In the genomic region with DNA sequence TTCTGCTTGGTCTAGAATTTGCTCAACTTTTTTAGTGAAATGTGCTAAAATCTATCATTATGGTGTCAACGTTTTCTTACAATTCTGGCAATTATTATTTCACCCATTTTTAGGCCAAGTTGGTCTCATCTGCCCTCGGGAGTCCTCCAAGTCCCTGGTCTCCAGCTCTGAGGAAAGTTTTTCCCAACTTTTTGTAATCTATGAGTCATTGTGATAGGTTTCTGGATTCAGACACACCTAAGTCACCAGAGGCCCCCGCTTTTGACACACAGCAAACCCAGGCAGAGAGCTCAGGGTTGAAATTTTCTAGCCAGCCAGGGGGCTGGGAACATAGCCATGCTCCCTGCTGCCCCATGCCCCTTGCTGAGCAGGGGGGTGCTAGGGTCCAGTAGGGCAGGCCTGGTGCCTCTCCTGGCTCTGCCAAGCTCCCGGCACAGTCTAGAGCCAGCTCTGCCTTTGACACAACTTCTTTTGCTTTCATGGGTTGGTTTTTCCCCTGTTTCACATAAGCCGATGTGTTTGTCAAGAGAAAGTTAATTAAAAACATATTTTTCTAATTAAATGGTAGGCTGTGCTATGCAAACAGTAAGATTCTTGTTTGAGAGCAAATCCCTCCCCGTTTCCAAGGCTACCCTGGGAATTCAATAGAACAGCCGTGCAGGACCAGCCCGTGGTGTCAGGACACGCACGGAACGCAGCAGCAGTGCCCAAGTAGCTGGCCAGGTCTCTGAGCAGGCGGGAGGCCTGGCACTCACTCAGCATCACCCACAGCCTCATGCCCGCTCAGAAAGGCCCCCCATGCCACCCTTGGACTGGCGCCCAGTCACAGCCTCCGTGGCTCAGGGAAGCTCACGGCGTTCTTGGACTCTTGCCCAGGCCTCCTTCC, we compare ENCODE assay signal across 12 cellular contexts. TPM values are rescaled to one million over a fixed set of nuclear protein-coding genes. Genes with fewer than 3 reads are reported as not detected.
A peak's percentile ranks its signal among the peaks of the same experiment; 100 is the strongest.
DNase-seq lines count a peak whose midpoint lies in the region; ATAC-seq and TF ChIP-seq lines count a peak whose summit lies in the region.
"Had no signal": no experiment of that assay in that cellular context is flagged by ENCODE, and none has a peak within 500 bp of the region (broad histone marks: within the 10 kb centered on the region; RNA-seq: fewer than 3 reads in every experiment).

No MANE protein-coding gene starts in this region.

- TF ChIP-seq EP300 in gastroesophageal sphincter (IDR thresholded peaks at IDR 0.05): no peak
- no peak for TF ChIP-seq EP300 in esophagus muscularis mucosa (IDR thresholded peaks at IDR 0.05)

- TF ChIP-seq CTCF in gastroesophageal sphincter (IDR thresholded peaks at IDR 0.05) (no peak), esophagus muscularis mucosa (IDR thresholded peaks at IDR 0.05) (no peak)

- H3K4me1 Mint-ChIP-seq in naive thymus-derived CD4-positive, alpha-beta T cell: peaks cover 6 to 25% (median 8%) of the 10 kb centered on the region in 7 donors
- H3K4me1 Mint-ChIP-seq: GM23338 had no signal

- H3K36me3 ChIP-seq in SK-N-MC (ENCODE audit: insufficient read depth, low read length) (no peaks in the 10 kb centered on the region), gastroesophageal sphincter (no peaks in the 10 kb centered on the region), esophagus muscularis mucosa (no peaks in the 10 kb centered on the region)
- no peaks in the 10 kb centered on the region for H3K36me3 ChIP-seq in naive thymus-derived CD4-positive, alpha-beta T cell (ENCODE audit: control insufficient read depth in 2 of 3, insufficient read depth in 3 of 3, low read length in 3 of 3)
- H3K36me3 ChIP-seq: neutrophil had no signal

- H3K36me3 Mint-ChIP-seq in naive thymus-derived CD4-positive, alpha-beta T cell: peaks cover 0 to 5% (median 0%) of the 10 kb centered on the region in 5 donors

- peaks cover 0 to 7% (median 0%) of the 10 kb centered on the region in 11 donors for H3K9me3 Mint-ChIP-seq in naive thymus-derived CD4-positive, alpha-beta T cell
- H3K9me3 Mint-ChIP-seq: activated T-helper 17 cell treated with anti-CD3 and anti-CD28 coated beads, Interleukin-2, amount 50 U/mL, for 72 hours; dendritic cell treated with granulocyte-macrophage colony-stimulating factor and Interleukin-4, amounts not matched to agents 40 ng/mL and 50 ng/mL, for 4 days; GM23338 had no signal

- H3K27me3 Mint-ChIP-seq in naive thymus-derived CD4-positive, alpha-beta T cell: peaks cover 0 to 18% (median 12%) of the 10 kb centered on the region in 5 donors

- H3K27ac ChIP-seq in SK-N-MC: peak overlapping the region; percentile 96
- H3K27ac ChIP-seq in gastroesophageal sphincter: peak overlapping the region in 1 of 4 donors; percentile 19
- H3K27ac ChIP-seq in esophagus muscularis mucosa (replicated peaks in 1 of 4): no peak overlapping the region
- no peak overlapping the region for H3K27ac ChIP-seq in naive thymus-derived CD4-positive, alpha-beta T cell (ENCODE audit: low read depth, low read length)
- H3K27ac ChIP-seq: neutrophil had no signal

- POLR2A ChIA-PET in naive thymus-derived CD4-positive, alpha-beta T cell (lab: Charles Lee): no interaction called here

- no peaks in the 10 kb centered on the region for H3K9me3 ChIP-seq in SK-N-MC (ENCODE audit: low read depth, low read length)
- peaks cover 0 to 9% (median 0%) of the 10 kb centered on the region in 3 donors for H3K9me3 ChIP-seq in gastroesophageal sphincter
- H3K9me3 ChIP-seq in esophagus muscularis mucosa: peaks cover 0 to 8% (median 2%) of the 10 kb centered on the region in 4 donors
- H3K9me3 ChIP-seq in naive thymus-derived CD4-positive, alpha-beta T cell (ENCODE audit: control insufficient read depth in 2 of 3, low read length in 3 of 3): no peaks in the 10 kb centered on the region
- H3K9me3 ChIP-seq: neutrophil had no signal

- WGBS in gastroesophageal sphincter (ENCODE audit: low coverage in 1 of 2), 2 donors: 23 to 35% methylated on average over 5 to 6 of the region's 17 CpGs
- WGBS in esophagus muscularis mucosa: 62% methylated on average over 12 of the region's 17 CpGs

- TF ChIP-seq POLR2A in gastroesophageal sphincter (IDR thresholded peaks at IDR 0.05) (no peak), esophagus muscularis mucosa (IDR thresholded peaks at IDR 0.05; ENCODE audit: low read depth) (no peak)

- intact Hi-C loops in esophagus muscularis mucosa (cut with DNase I): no loop called here
- intact Hi-C loops in naive thymus-derived CD4-positive, alpha-beta T cell (cut with micrococcal nuclease): no loop called here

- no peak overlapping the region for H3K27ac Mint-ChIP-seq in naive thymus-derived CD4-positive, alpha-beta T cell
- H3K27ac Mint-ChIP-seq: activated T-helper 17 cell treated with anti-CD3 and anti-CD28 coated beads, Interleukin-2, amount 50 U/mL, for 72 hours; dendritic cell treated with granulocyte-macrophage colony-stimulating factor and Interleukin-4, amounts not matched to agents 40 ng/mL and 50 ng/mL, for 4 days; GM23338 had no signal

- peaks cover 0 to 13% (median 0%) of the 10 kb centered on the region in 3 donors for H3K4me1 ChIP-seq in gastroesophageal sphincter
- no peaks in the 10 kb centered on the region for H3K4me1 ChIP-seq in esophagus muscularis mucosa
- H3K4me1 ChIP-seq in naive thymus-derived CD4-positive, alpha-beta T cell (ENCODE audit: control insufficient read depth in 2 of 2, insufficient read depth in 2 of 2, low read length in 2 of 2): no peaks in the 10 kb centered on the region

- peak overlapping the region; percentile 73 for H3K4me3 ChIP-seq in SK-N-MC
- no peak overlapping the region for H3K4me3 ChIP-seq in gastroesophageal sphincter
- H3K4me3 ChIP-seq in esophagus muscularis mucosa: no peak overlapping the region
- no peak overlapping the region for H3K4me3 ChIP-seq in naive thymus-derived CD4-positive, alpha-beta T cell (ENCODE audit: low read length)
- H3K4me3 ChIP-seq: GM23338 had no signal

- H3K27me3 ChIP-seq in gastroesophageal sphincter (peaks cover 49% of the 10 kb centered on the region), esophagus muscularis mucosa (peaks cover 0 to 38% (median 5%) of the 10 kb centered on the region in 4 donors)
- peaks cover 0 to 3% of the 10 kb centered on the region in 2 donors for H3K27me3 ChIP-seq in naive thymus-derived CD4-positive, alpha-beta T cell (ENCODE audit: control insufficient read depth in 2 of 2, insufficient read depth in 2 of 2, low read length in 2 of 2)

- peak overlapping the region; percentile 61 for H3K9ac ChIP-seq in SK-N-MC (ENCODE audit: insufficient read length)

- peak; percentile 46 for ATAC-seq in gastroesophageal sphincter
- ATAC-seq in naive thymus-derived CD4-positive, alpha-beta T cell: no peak
- ATAC-seq: activated T-helper 17 cell treated with anti-CD3 and anti-CD28 coated beads, Interleukin-2, amount 50 U/mL, for 72 hours; GM23338 had no signal

- H3K4me3 Mint-ChIP-seq in naive thymus-derived CD4-positive, alpha-beta T cell: no peak overlapping the region
- H3K4me3 Mint-ChIP-seq: activated T-helper 17 cell treated with anti-CD3 and anti-CD28 coated beads, Interleukin-2, amount 50 U/mL, for 72 hours; dendritic cell treated with granulocyte-macrophage colony-stimulating factor and Interleukin-4, amounts not matched to agents 40 ng/mL and 50 ng/mL, for 4 days; GM23338 had no signal

- DNase-seq in GM03348 (ENCODE audit: low spot score) (peak; percentile 74), SK-N-MC (ENCODE audit: low read depth, low spot score) (no peak), putamen (ENCODE audit: low spot score) (peak; percentile 42), esophagus muscularis mucosa (ENCODE audit: extremely low spot score) (no peak), HT-29 (ENCODE audit: low spot score) (no peak), Kasumi-1 (lab: John Stamatoyannopoulos, UW) (no peak)
- no peak for DNase-seq in naive thymus-derived CD4-positive, alpha-beta T cell

- CTCF ChIA-PET in naive thymus-derived CD4-positive, alpha-beta T cell (lab: Charles Lee): interaction anchor here (0.6 to 1.2 kb wide), 2 partner anchors 14 to 177 kb away, joined by 3 read pairs; no protein-coding TSS in a partner anchor

RNA-seq across cellular contexts. Expression of a gene that starts 25.5 kb away (rescaled TPM):
- total RNA-seq in gastroesophageal sphincter: 10 to 100 TPM in 2 of 4 donors, 1 to 10 TPM in 2; 8.3 to 29.9 (median 14.6) TPM
- total RNA-seq in esophagus muscularis mucosa: 10 to 100 TPM in 2 of 4 donors, 1 to 10 TPM in 2; 7.3 to 14.1 (median 11.6) TPM
- total RNA-seq in HT-29 (2014; rRNA removed; shearing (Covaris generic)): not detected in 2 replicates
- total RNA-seq in naive thymus-derived CD4-positive, alpha-beta T cell: 100 to 1,000 TPM in 1 of 5 experiments, 10 to 100 TPM in 4; 20.3 to 120 (median 56.3) TPM
- polyA plus RNA-seq in naive thymus-derived CD4-positive, alpha-beta T cell: 1 to 10 TPM; 1.0 to 1.4 TPM

Comparison
In these comparisons a context has a peak if more than half of its experiments do, and no peak if none do; other contexts are left out.
1. DNase-seq: peak in GM03348 (single experiment) and putamen (single experiment); none in SK-N-MC (single experiment), esophagus muscularis mucosa (single experiment), HT-29 (single experiment), naive thymus-derived CD4-positive, alpha-beta T cell (0 of 9) and Kasumi-1 (0 of 2).